ENCODE assay signal across 1 cellular context in the genomic region with DNA sequence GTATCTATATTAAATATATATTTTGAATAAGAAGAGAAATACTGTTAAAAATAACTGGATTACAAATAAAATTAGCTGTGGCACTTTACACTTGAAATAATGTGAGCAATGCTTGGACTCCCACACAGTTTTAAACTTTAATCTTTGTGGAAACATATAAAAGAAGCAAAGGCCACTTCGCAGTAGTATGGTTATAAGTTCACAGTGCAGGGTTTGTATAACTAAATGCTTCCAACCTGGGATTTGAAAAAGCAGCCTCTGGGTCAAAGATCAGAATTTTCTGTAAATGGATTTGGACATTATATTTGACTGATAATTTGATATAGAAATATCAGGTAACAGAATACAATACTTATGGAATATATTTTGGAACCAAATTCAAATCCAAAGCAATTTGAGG.
TF ChIP-seq lines count a peak whose summit lies in the region.

No MANE protein-coding gene starts in this region.

TF ChIP-seq in liver, 16 proteins besides CTCF, POLR2A, EP300 and RAD21:
- TF ChIP-seq JUND (IDR thresholded peaks at IDR 0.05) (peak in 1 of 2 donors; percentile 38), EGR1 (IDR thresholded peaks at IDR 0.05; ENCODE audit: low read depth in 2 of 2) (peak in 1 of 2 donors; percentile 50), FOXA2 (IDR thresholded peaks at IDR 0.05) (no peak), YY1 (IDR thresholded peaks at IDR 0.05) (peak; percentile 81), HNF4G (IDR thresholded peaks at IDR 0.05) (peak; percentile 55), NR2F2 (IDR thresholded peaks at IDR 0.05) (no peak), FOXA1 (IDR thresholded peaks at IDR 0.05) (no peak), RXRA (IDR thresholded peaks at IDR 0.05) (peak; percentile 46 to 81), SP1 (IDR thresholded peaks at IDR 0.05) (peak; percentile 76), HNF4A (conservative IDR thresholded peaks at IDR 0.05) (peak; percentile 89 to 97), TAF1 (conservative IDR thresholded peaks at IDR 0.05) (no peak), GABPA (IDR thresholded peaks at IDR 0.05 in 1 of 2, conservative IDR thresholded peaks at IDR 0.05 in 1 of 2) (no peak)
- TF ChIP-seq, protein P1, sequence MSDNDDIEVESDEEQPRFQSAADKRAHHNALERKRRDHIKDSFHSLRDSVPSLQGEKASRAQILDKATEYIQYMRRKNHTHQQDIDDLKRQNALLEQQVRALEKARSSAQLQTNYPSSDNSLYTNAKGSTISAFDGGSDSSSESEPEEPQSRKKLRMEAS (IDR thresholded peaks at IDR 0.05) = peak; percentile 25
- TF ChIP-seq, protein P2, sequence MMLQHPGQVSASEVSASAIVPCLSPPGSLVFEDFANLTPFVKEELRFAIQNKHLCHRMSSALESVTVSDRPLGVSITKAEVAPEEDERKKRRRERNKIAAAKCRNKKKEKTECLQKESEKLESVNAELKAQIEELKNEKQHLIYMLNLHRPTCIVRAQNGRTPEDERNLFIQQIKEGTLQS (IDR thresholded peaks at IDR 0.05) = no peak
- TF ChIP-seq, protein P3, sequence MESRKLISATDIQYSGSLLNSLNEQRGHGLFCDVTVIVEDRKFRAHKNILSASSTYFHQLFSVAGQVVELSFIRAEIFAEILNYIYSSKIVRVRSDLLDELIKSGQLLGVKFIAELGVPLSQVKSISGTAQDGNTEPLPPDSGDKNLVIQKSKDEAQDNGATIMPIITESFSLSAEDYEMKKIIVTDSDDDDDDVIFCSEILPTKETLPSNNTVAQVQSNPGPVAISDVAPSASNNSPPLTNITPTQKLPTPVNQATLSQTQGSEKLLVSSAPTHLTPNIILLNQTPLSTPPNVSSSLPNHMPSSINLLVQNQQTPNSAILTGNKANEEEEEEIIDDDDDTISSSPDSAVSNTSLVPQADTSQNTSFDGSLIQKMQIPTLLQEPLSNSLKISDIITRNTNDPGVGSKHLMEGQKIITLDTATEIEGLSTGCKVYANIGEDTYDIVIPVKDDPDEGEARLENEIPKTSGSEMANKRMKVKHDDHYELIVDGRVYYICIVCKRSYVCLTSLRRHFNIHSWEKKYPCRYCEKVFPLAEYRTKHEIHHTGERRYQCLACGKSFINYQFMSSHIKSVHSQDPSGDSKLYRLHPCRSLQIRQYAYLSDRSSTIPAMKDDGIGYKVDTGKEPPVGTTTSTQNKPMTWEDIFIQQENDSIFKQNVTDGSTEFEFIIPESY (IDR thresholded peaks at IDR 0.05) = peak; percentile 38
- TF ChIP-seq, protein P4, sequence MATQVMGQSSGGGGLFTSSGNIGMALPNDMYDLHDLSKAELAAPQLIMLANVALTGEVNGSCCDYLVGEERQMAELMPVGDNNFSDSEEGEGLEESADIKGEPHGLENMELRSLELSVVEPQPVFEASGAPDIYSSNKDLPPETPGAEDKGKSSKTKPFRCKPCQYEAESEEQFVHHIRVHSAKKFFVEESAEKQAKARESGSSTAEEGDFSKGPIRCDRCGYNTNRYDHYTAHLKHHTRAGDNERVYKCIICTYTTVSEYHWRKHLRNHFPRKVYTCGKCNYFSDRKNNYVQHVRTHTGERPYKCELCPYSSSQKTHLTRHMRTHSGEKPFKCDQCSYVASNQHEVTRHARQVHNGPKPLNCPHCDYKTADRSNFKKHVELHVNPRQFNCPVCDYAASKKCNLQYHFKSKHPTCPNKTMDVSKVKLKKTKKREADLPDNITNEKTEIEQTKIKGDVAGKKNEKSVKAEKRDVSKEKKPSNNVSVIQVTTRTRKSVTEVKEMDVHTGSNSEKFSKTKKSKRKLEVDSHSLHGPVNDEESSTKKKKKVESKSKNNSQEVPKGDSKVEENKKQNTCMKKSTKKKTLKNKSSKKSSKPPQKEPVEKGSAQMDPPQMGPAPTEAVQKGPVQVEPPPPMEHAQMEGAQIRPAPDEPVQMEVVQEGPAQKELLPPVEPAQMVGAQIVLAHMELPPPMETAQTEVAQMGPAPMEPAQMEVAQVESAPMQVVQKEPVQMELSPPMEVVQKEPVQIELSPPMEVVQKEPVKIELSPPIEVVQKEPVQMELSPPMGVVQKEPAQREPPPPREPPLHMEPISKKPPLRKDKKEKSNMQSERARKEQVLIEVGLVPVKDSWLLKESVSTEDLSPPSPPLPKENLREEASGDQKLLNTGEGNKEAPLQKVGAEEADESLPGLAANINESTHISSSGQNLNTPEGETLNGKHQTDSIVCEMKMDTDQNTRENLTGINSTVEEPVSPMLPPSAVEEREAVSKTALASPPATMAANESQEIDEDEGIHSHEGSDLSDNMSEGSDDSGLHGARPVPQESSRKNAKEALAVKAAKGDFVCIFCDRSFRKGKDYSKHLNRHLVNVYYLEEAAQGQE (IDR thresholded peaks at IDR 0.05) = no peak
